Comparison of ENCODE assay signal across 16 cellular contexts in genomic region chr6:53338304-53338703, GRCh38. TPM values are rescaled to one million over a fixed set of nuclear protein-coding genes. Genes with fewer than 3 reads are reported as not detected.
A peak's percentile ranks its signal among the peaks of the same experiment; 100 is the strongest.
DNase-seq lines count a peak whose midpoint lies in the region; ATAC-seq and TF ChIP-seq lines count a peak whose summit lies in the region.
"Had no signal": no experiment of that assay in that cellular context is flagged by ENCODE, and none has a peak within 500 bp of the region (broad histone marks: within the 10 kb centered on the region; RNA-seq: fewer than 3 reads in every experiment).

No MANE protein-coding gene starts in this region.

- no peak overlapping the region for H2AFZ ChIP-seq in GM23248

- intact Hi-C loops in activated naive CD4-positive, alpha-beta T cell treated with anti-CD3 and anti-CD28 coated beads for 36 hours (cut with micrococcal nuclease), result loop anchor here (5.0 to 10.0 kb wide), 2 partner anchors 941 to 1034 kb away; no protein-coding TSS in a partner anchor

- TF ChIP-seq CTCF in endothelial cell (IDR thresholded peaks at IDR 0.05; ENCODE audit: unreplicated experiment) (no peak), GM20000 (IDR thresholded peaks at IDR 0.05; ENCODE audit: extremely low read depth, missing control alignments) (no peak)

- in situ Hi-C loops in GM23248 (cut with MboI), result no loop called here

- no peak overlapping the region for H3K4me3 Mint-ChIP-seq in activated naive CD4-positive, alpha-beta T cell treated with anti-CD3 and anti-CD28 coated beads for 36 hours
- peak overlapping the region in 1 of 3 donors; percentile 86 for H3K4me3 Mint-ChIP-seq in T-cell
- no peak overlapping the region for H3K4me3 Mint-ChIP-seq in endothelial cell (ENCODE audit: unreplicated experiment)
- no peak overlapping the region for H3K4me3 Mint-ChIP-seq in stimulated activated effector memory CD8-positive, alpha-beta T cell treated with anti-CD3 and anti-CD28 coated beads, Interleukin-12 subunit alpha, Interleukin-12 subunit beta, amount 100 ng/mL, for 72 hours

- no peak overlapping the region for H3K27ac ChIP-seq in GM23248
- H3K27ac ChIP-seq: SK-N-MC had no signal

- no peak for ATAC-seq in activated naive CD4-positive, alpha-beta T cell treated with anti-CD3 and anti-CD28 coated beads, Interleukin-2, amount 50 U/mL, for 72 hours
- ATAC-seq in T-cell (replicated peaks in 1 of 4), result no peak
- ATAC-seq in stimulated activated effector memory CD8-positive, alpha-beta T cell treated with anti-CD3 and anti-CD28 coated beads, Interleukin-12 subunit alpha, Interleukin-12 subunit beta, amount 100 ng/mL, for 72 hours, result no peak
- ATAC-seq: right cardiac atrium had no signal

- no peaks in the 10 kb centered on the region for H3K9me2 ChIP-seq in GM23248 (ENCODE audit: insufficient read depth)

- H3K4me1 ChIP-seq in GM23248 (ENCODE audit: insufficient read depth), result no peaks in the 10 kb centered on the region

- no peak for DNase-seq in activated naive CD4-positive, alpha-beta T cell treated with anti-CD3 and anti-CD28 coated beads for 36 hours
- DNase-seq in activated naive CD4-positive, alpha-beta T cell treated with anti-CD3 and anti-CD28 coated beads, Interleukin-2, amount 50 U/mL, for 72 hours (ENCODE audit: low spot score in 2 of 2), result no peak
- no peak for DNase-seq in T-cell
- no peak for DNase-seq in endothelial cell (ENCODE audit: low spot score)
- no peak for DNase-seq in stimulated activated effector memory CD8-positive, alpha-beta T cell treated with anti-CD3 and anti-CD28 coated beads, Interleukin-12 subunit alpha, Interleukin-12 subunit beta, amount 100 ng/mL, for 72 hours (ENCODE audit: low spot score in 2 of 2)
- DNase-seq in SKM-1 treated with dmso at 0.1 percent for 144 hours (lab: John Stamatoyannopoulos, UW; ENCODE audit: unreplicated experiment), result no peak
- no peak for DNase-seq in GM23248
- DNase-seq in GM20000 (ENCODE audit: low spot score), result no peak
- DNase-seq: activated naive CD4-positive, alpha-beta T cell treated with anti-CD3 and anti-CD28 coated beads, Interleukin-2, amount 50 U/mL, for 16 hours; COR-L47; glutamatergic neuron; mammary epithelial cell; NCI-H1436; right cardiac atrium had no signal

- peak overlapping the region; percentile 99 for H3K27ac Mint-ChIP-seq in activated naive CD4-positive, alpha-beta T cell treated with anti-CD3 and anti-CD28 coated beads for 36 hours
- peak overlapping the region in 1 of 2 donors; percentile 48 for H3K27ac Mint-ChIP-seq in activated naive CD4-positive, alpha-beta T cell treated with anti-CD3 and anti-CD28 coated beads, Interleukin-2, amount 50 U/mL, for 72 hours
- H3K27ac Mint-ChIP-seq in T-cell (peak overlapping the region; percentile 98 to 99), endothelial cell (ENCODE audit: unreplicated experiment) (peak overlapping the region; percentile 33)
- H3K27ac Mint-ChIP-seq in stimulated activated effector memory CD8-positive, alpha-beta T cell treated with anti-CD3 and anti-CD28 coated beads, Interleukin-12 subunit alpha, Interleukin-12 subunit beta, amount 100 ng/mL, for 72 hours, result peak overlapping the region; percentile 99

- CTCF ChIA-PET in activated naive CD4-positive, alpha-beta T cell treated with anti-CD3 and anti-CD28 coated beads for 36 hours (lab: Charles Lee), result interaction anchor here (1.2 to 1.6 kb wide), 3 partner anchors 9 to 47 kb away, joined by 3 to 4 read pairs (median 3); partner anchors contain the start of gene ELOVL5
- CTCF ChIA-PET in T-cell (lab: Charles Lee), result interaction anchor here (0.5 to 1.8 kb wide), 9 partner anchors 9 to 346 kb away, joined by 3 to 6 read pairs (median 5); no protein-coding TSS in a partner anchor

- H3K4me2 ChIP-seq in GM23248 (ENCODE audit: unreplicated experiment), result no peak overlapping the region

- H3K36me3 Mint-ChIP-seq in activated naive CD4-positive, alpha-beta T cell treated with anti-CD3 and anti-CD28 coated beads for 36 hours (ENCODE audit: low read depth), result peaks cover 20% of the 10 kb centered on the region
- peaks cover 11 to 19% of the 10 kb centered on the region in 2 donors for H3K36me3 Mint-ChIP-seq in activated naive CD4-positive, alpha-beta T cell treated with anti-CD3 and anti-CD28 coated beads, Interleukin-2, amount 50 U/mL, for 72 hours
- H3K36me3 Mint-ChIP-seq in T-cell (peaks cover 10% of the 10 kb centered on the region), endothelial cell (ENCODE audit: low read depth, unreplicated experiment) (peaks cover 11% of the 10 kb centered on the region)
- peaks cover 11% of the 10 kb centered on the region for H3K36me3 Mint-ChIP-seq in stimulated activated effector memory CD8-positive, alpha-beta T cell treated with anti-CD3 and anti-CD28 coated beads, Interleukin-12 subunit alpha, Interleukin-12 subunit beta, amount 100 ng/mL, for 72 hours

- WGBS in GM23248 (ENCODE audit: low coverage in 1 of 2, low lambda C conversion rate in 2 of 2, missing lambda C conversion rate in 2 of 2), 2 experiments, result 91 to 100% methylated on average over 1 of the region's 1 CpG

- H3F3A ChIP-seq in GM23248 (ENCODE audit: insufficient read depth), result no peaks in the 10 kb centered on the region

- no peaks in the 10 kb centered on the region; the same call in 1 of the 2 replicates for H4K20me1 ChIP-seq in GM23248 (ENCODE audit: insufficient read depth)

- no peaks in the 10 kb centered on the region for H3K36me3 ChIP-seq in GM23248 (ENCODE audit: low read depth)
- H3K36me3 ChIP-seq: Peyer's patch had no signal

- POLR2A ChIA-PET in T-cell (lab: Charles Lee), result interaction anchor here (0.6 to 4.1 kb wide), 6 partner anchors 9 to 35 kb away, joined by 3 to 38 read pairs (median 7); partner anchors contain the start of gene ELOVL5 (in 1 of the 2)

- no peak overlapping the region for H3K4me3 ChIP-seq in GM23248
- H3K4me3 ChIP-seq: Peyer's patch, SK-N-MC had no signal

- no peaks in the 10 kb centered on the region for H3K9me3 ChIP-seq in GM23248 (ENCODE audit: low read depth)
- H3K9me3 ChIP-seq: Peyer's patch had no signal

- H3K27me3 Mint-ChIP-seq in activated naive CD4-positive, alpha-beta T cell treated with anti-CD3 and anti-CD28 coated beads for 36 hours (ENCODE audit: low read depth), result no peaks in the 10 kb centered on the region
- H3K27me3 Mint-ChIP-seq in T-cell, result no peaks in the 10 kb centered on the region
- peaks cover 8% of the 10 kb centered on the region for H3K27me3 Mint-ChIP-seq in endothelial cell (ENCODE audit: unreplicated experiment)

- H3K9ac ChIP-seq in GM23248, result no peak overlapping the region

- no peaks in the 10 kb centered on the region for H3K9me3 Mint-ChIP-seq in activated naive CD4-positive, alpha-beta T cell treated with anti-CD3 and anti-CD28 coated beads for 36 hours
- H3K9me3 Mint-ChIP-seq in activated naive CD4-positive, alpha-beta T cell treated with anti-CD3 and anti-CD28 coated beads, Interleukin-2, amount 50 U/mL, for 72 hours, result peaks cover 0 to 4% of the 10 kb centered on the region in 2 donors
- H3K9me3 Mint-ChIP-seq in T-cell (peaks cover 0 to 4% (median 0%) of the 10 kb centered on the region in 3 donors), endothelial cell (ENCODE audit: unreplicated experiment) (no peaks in the 10 kb centered on the region)
- H3K9me3 Mint-ChIP-seq in stimulated activated effector memory CD8-positive, alpha-beta T cell treated with anti-CD3 and anti-CD28 coated beads, Interleukin-12 subunit alpha, Interleukin-12 subunit beta, amount 100 ng/mL, for 72 hours, result no peaks in the 10 kb centered on the region

- no peaks in the 10 kb centered on the region for H3K27me3 ChIP-seq in GM23248 (replicated peaks; ENCODE audit: insufficient read depth)
- H3K27me3 ChIP-seq: Peyer's patch had no signal

- peaks cover 100% of the 10 kb centered on the region for H3K79me2 ChIP-seq in GM23248 (ENCODE audit: insufficient read depth)

- peaks cover 89% of the 10 kb centered on the region for H3K4me1 Mint-ChIP-seq in activated naive CD4-positive, alpha-beta T cell treated with anti-CD3 and anti-CD28 coated beads for 36 hours (ENCODE audit: low read depth)
- H3K4me1 Mint-ChIP-seq in T-cell (peaks cover 92 to 96% (median 94%) of the 10 kb centered on the region in 3 donors), endothelial cell (ENCODE audit: unreplicated experiment) (peaks cover 53% of the 10 kb centered on the region)
- peaks cover 87% of the 10 kb centered on the region for H3K4me1 Mint-ChIP-seq in stimulated activated effector memory CD8-positive, alpha-beta T cell treated with anti-CD3 and anti-CD28 coated beads, Interleukin-12 subunit alpha, Interleukin-12 subunit beta, amount 100 ng/mL, for 72 hours

RNA-seq across cellular contexts. Expression of gene ELOVL5, which starts 10.4 kb away (rescaled TPM):
- total RNA-seq in activated naive CD4-positive, alpha-beta T cell treated with anti-CD3 and anti-CD28 coated beads for 36 hours, result 100 to 1,000 TPM; 132 to 136 TPM
- total RNA-seq in activated naive CD4-positive, alpha-beta T cell treated with anti-CD3 and anti-CD28 coated beads, Interleukin-2, amount 50 U/mL, for 72 hours, result 100 to 1,000 TPM in 1 of 2 donors, 10 to 100 TPM in 1; 84.6 to 134 TPM
- total RNA-seq in T-cell (100 to 1,000 TPM in 1 of 5 donors, 10 to 100 TPM in 4; 71.4 to 101 (median 86.5) TPM), endothelial cell (ENCODE audit: unreplicated experiment) (163 TPM)
- 60.3 and 70.8 TPM in 2 replicates for total RNA-seq in GM23248 (2014; rRNA removed; shearing (Covaris generic))
- 86.8 and 87.3 TPM in 2 replicates for polyA plus RNA-seq in GM23248 (2016; fragmentation: Nextera tagmentation; extraction: Ambion mirVana)
